2 cellular contexts compared by ENCODE assay signal in genomic region chr22:32083814-32084213, GRCh38.
A peak's percentile ranks its signal among the peaks of the same experiment; 100 is the strongest.
TF ChIP-seq lines count a peak whose summit lies in the region.

No MANE protein-coding gene starts in this region.

TF ChIP-seq in liver, 16 proteins besides CTCF, POLR2A, EP300 and RAD21:
- TF ChIP-seq FOXA2 (IDR thresholded peaks at IDR 0.05) (no peak), FOXA1 (IDR thresholded peaks at IDR 0.05) (no peak), HNF4G (IDR thresholded peaks at IDR 0.05) (no peak), RXRA (IDR thresholded peaks at IDR 0.05) (peak in 1 of 2 donors; percentile 26), NR2F2 (IDR thresholded peaks at IDR 0.05) (no peak), HNF4A (conservative IDR thresholded peaks at IDR 0.05) (peak; percentile 76 to 79), ATF3 (IDR thresholded peaks at IDR 0.05) (no peak)

TF ChIP-seq in HepG2, 621 proteins besides CTCF, POLR2A, EP300 and RAD21:
- TF ChIP-seq HNF4G (IDR thresholded peaks at IDR 0.05; ENCODE audit: borderline replicate concordance, low read depth, low read length) (no peak), HNF4G (CRISPR knock-in tag; IDR thresholded peaks at IDR 0.05; ENCODE audit: borderline replicate concordance, low read depth) (no peak), E2F2 (CRISPR knock-in tag; IDR thresholded peaks at IDR 0.05; ENCODE audit: borderline replicate concordance) (no peak), ZNF557 (CRISPR knock-in tag; IDR thresholded peaks at IDR 0.05) (no peak), EEA1 (CRISPR knock-in tag; IDR thresholded peaks at IDR 0.05; ENCODE audit: borderline replicate concordance) (no peak), GMEB2 (CRISPR knock-in tag; IDR thresholded peaks at IDR 0.05; ENCODE audit: low read depth) (no peak), MYC (CRISPR knock-in tag; IDR thresholded peaks at IDR 0.05; ENCODE audit: borderline replicate concordance) (no peak), ZBTB1 (CRISPR knock-in tag; IDR thresholded peaks at IDR 0.05; ENCODE audit: borderline replicate concordance) (no peak), YEATS2 (CRISPR knock-in tag; IDR thresholded peaks at IDR 0.05; ENCODE audit: borderline replicate concordance) (no peak), ZNF451 (CRISPR knock-in tag; IDR thresholded peaks at IDR 0.05) (no peak), ZNF83 (CRISPR knock-in tag; IDR thresholded peaks at IDR 0.05; ENCODE audit: borderline replicate concordance) (no peak), PBX2 (CRISPR knock-in tag; IDR thresholded peaks at IDR 0.05) (no peak), ZNF543 (CRISPR knock-in tag; IDR thresholded peaks at IDR 0.05) (no peak), MED1 (CRISPR knock-in tag; IDR thresholded peaks at IDR 0.05) (no peak), ZNF335 (CRISPR knock-in tag; IDR thresholded peaks at IDR 0.05) (no peak), ZNF337 (CRISPR knock-in tag; IDR thresholded peaks at IDR 0.05; ENCODE audit: borderline replicate concordance, low read depth) (no peak), ZNF367 (CRISPR knock-in tag; IDR thresholded peaks at IDR 0.05; ENCODE audit: borderline replicate concordance) (no peak), AHDC1 (CRISPR knock-in tag; IDR thresholded peaks at IDR 0.05; ENCODE audit: borderline replicate concordance) (no peak)
